In the genomic region with DNA sequence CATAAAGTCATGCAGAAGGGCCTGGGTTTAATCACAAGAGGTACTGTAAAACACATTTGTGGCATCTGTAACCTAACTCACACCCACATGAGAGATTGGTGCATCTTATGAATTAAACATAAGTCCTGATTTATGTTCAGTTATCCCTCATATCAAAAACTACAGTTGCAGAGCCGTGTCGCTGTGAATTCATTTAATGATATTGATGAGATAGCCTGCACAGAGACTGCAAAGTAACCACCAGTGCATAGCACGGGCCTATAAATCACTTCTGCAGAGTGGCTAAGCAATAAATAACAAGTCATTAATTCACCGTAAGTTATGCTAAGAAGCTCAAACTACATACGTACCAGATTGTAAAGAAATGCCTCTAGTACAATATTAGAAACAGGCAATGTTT, we compare ENCODE assay signal across 17 cellular contexts.
"Had no signal": no experiment of that assay in that cellular context is flagged by ENCODE, and none has a peak within 500 bp of the region (broad histone marks: within the 10 kb centered on the region; RNA-seq: fewer than 3 reads in every experiment).

No MANE protein-coding gene starts in this region.

- H3K9me3 ChIP-seq: lower lobe of right lung, prostate gland, tibial nerve had no signal

- H3K4me3 ChIP-seq: dorsolateral prefrontal cortex, lower lobe of right lung, prostate gland, tibial nerve had no signal

- DNase-seq: activated T-cell treated with anti-CD3 and anti-CD28 coated beads, Interleukin-2, amount 50 U/mL, for 24 hours; dorsolateral prefrontal cortex; endodermal cell; foreskin melanocyte; glutamatergic neuron; hippocampal formation; left colon; lower lobe of right lung; midbrain; nephron progenitor cell; occipital lobe; right cardiac atrium; stimulated activated CD4-positive, alpha-beta T cell treated with anti-CD3 and anti-CD28 coated beads, Interleukin-15, amount 100 ng/mL, for 24 hours; stimulated activated CD4-positive, alpha-beta T cell treated with anti-CD3 and anti-CD28 coated beads, Interleukin-2, amount 100 ng/mL, for 48 hours had no signal

- ATAC-seq: right cardiac atrium had no signal

- H3K4me1 ChIP-seq: lower lobe of right lung, prostate gland had no signal

- H3K27ac ChIP-seq: dorsolateral prefrontal cortex, epithelial cell of prostate, lower lobe of right lung, prostate gland had no signal

- H3K27me3 ChIP-seq: tibial nerve had no signal

- H3K36me3 ChIP-seq: lower lobe of right lung, prostate gland, tibial nerve had no signal
